In genomic region chr7:20114463-20114862, GRCh38 we compare ENCODE assay signal across 8 cellular contexts.
A peak's percentile ranks its signal among the peaks of the same experiment; 100 is the strongest.
DNase-seq lines count a peak whose midpoint lies in the region; ATAC-seq and TF ChIP-seq lines count a peak whose summit lies in the region.

No MANE protein-coding gene starts in this region.

- H3K4me1 Mint-ChIP-seq in activated naive CD8-positive, alpha-beta T cell treated with anti-CD3 and anti-CD28 coated beads, Interleukin-2, amount 10 ng/mL, durations not matched to agents 7 days and 5 days: peaks cover 21% of the 10 kb centered on the region
- peaks cover 27% of the 10 kb centered on the region for H3K4me1 Mint-ChIP-seq in activated naive CD8-positive, alpha-beta T cell treated with anti-CD3 and anti-CD28 coated beads for 36 hours

- no peak for DNase-seq in activated naive CD8-positive, alpha-beta T cell treated with anti-CD3 and anti-CD28 coated beads, Interleukin-2, amount 10 ng/mL, durations not matched to agents 7 days and 5 days
- no peak for DNase-seq in activated naive CD8-positive, alpha-beta T cell treated with anti-CD3 and anti-CD28 coated beads for 36 hours
- DNase-seq in RPMI7951 (ENCODE audit: low read depth) (peak; percentile 37), right lobe of liver (no peak), thyroid gland (no peak)
- DNase-seq in stimulated activated CD4-positive, alpha-beta T cell treated with anti-CD3 and anti-CD28 coated beads, Interleukin-4, amount 100 ng/mL, for 24 hours: no peak
- no peak for DNase-seq in effector CD4-positive, alpha-beta T cell

- no peak overlapping the region for H3K27ac ChIP-seq in right lobe of liver
- H3K27ac ChIP-seq in thyroid gland: no peak overlapping the region

- H3K4me1 ChIP-seq in right lobe of liver (no peaks in the 10 kb centered on the region), thyroid gland (no peaks in the 10 kb centered on the region)

- H3K9me3 Mint-ChIP-seq in activated naive CD8-positive, alpha-beta T cell treated with anti-CD3 and anti-CD28 coated beads, Interleukin-2, amount 10 ng/mL, durations not matched to agents 7 days and 5 days: peaks cover 2% of the 10 kb centered on the region
- peaks cover 1% of the 10 kb centered on the region for H3K9me3 Mint-ChIP-seq in activated naive CD8-positive, alpha-beta T cell treated with anti-CD3 and anti-CD28 coated beads for 36 hours

- WGBS in right lobe of liver (ENCODE audit: insufficient coverage, low coverage, low lambda C conversion rate, missing lambda C conversion rate): 11% methylated on average over 2 of the region's 2 CpGs
- 69 to 72% methylated on average over 2 of the region's 2 CpGs for WGBS in thyroid gland, 2 donors

- no peak for TF ChIP-seq POLR2A in right lobe of liver (IDR thresholded peaks at IDR 0.05)
- TF ChIP-seq POLR2A in thyroid gland (IDR thresholded peaks at IDR 0.05): no peak

- H3K4me3 ChIP-seq in right lobe of liver (no peak overlapping the region), thyroid gland (replicated peaks in 1 of 3) (no peak overlapping the region)

- TF ChIP-seq CTCF in right lobe of liver (IDR thresholded peaks at IDR 0.05): no peak
- TF ChIP-seq CTCF in thyroid gland (IDR thresholded peaks at IDR 0.05): no peak

- H3K9me3 ChIP-seq in right lobe of liver: no peaks in the 10 kb centered on the region
- no peaks in the 10 kb centered on the region for H3K9me3 ChIP-seq in thyroid gland

- H3K27ac Mint-ChIP-seq in activated naive CD8-positive, alpha-beta T cell treated with anti-CD3 and anti-CD28 coated beads, Interleukin-2, amount 10 ng/mL, durations not matched to agents 7 days and 5 days: peak overlapping the region; percentile 39
- H3K27ac Mint-ChIP-seq in activated naive CD8-positive, alpha-beta T cell treated with anti-CD3 and anti-CD28 coated beads for 36 hours: no peak overlapping the region

- POLR2A ChIA-PET in activated naive CD8-positive, alpha-beta T cell treated with anti-CD3 and anti-CD28 coated beads, Interleukin-2, amount 10 ng/mL, durations not matched to agents 7 days and 5 days (lab: Charles Lee): no interaction called here

- ATAC-seq in activated naive CD8-positive, alpha-beta T cell treated with anti-CD3 and anti-CD28 coated beads, Interleukin-2, amount 10 ng/mL, durations not matched to agents 7 days and 5 days (ENCODE audit: low read depth): peak; percentile 80
- peak; percentile 89 for ATAC-seq in HG02981 (IDR thresholded peaks at IDR 0.05; ENCODE audit: unreplicated experiment)
- peak; percentile 36 to 70 (median 56) for ATAC-seq in right lobe of liver

- intact Hi-C loops in right lobe of liver (cut with DNase I) (no loop called here), thyroid gland (cut with DNase I) (no loop called here)

- H3K27me3 ChIP-seq in right lobe of liver (no peaks in the 10 kb centered on the region), thyroid gland (no peaks in the 10 kb centered on the region)

- H3K36me3 Mint-ChIP-seq in activated naive CD8-positive, alpha-beta T cell treated with anti-CD3 and anti-CD28 coated beads, Interleukin-2, amount 10 ng/mL, durations not matched to agents 7 days and 5 days: no peaks in the 10 kb centered on the region
- no peaks in the 10 kb centered on the region for H3K36me3 Mint-ChIP-seq in activated naive CD8-positive, alpha-beta T cell treated with anti-CD3 and anti-CD28 coated beads for 36 hours

- H3K36me3 ChIP-seq in right lobe of liver (no peaks in the 10 kb centered on the region), thyroid gland (no peaks in the 10 kb centered on the region)

- no peak overlapping the region for H3K4me3 Mint-ChIP-seq in activated naive CD8-positive, alpha-beta T cell treated with anti-CD3 and anti-CD28 coated beads, Interleukin-2, amount 10 ng/mL, durations not matched to agents 7 days and 5 days
- no peak overlapping the region for H3K4me3 Mint-ChIP-seq in activated naive CD8-positive, alpha-beta T cell treated with anti-CD3 and anti-CD28 coated beads for 36 hours

- H3K27me3 Mint-ChIP-seq in activated naive CD8-positive, alpha-beta T cell treated with anti-CD3 and anti-CD28 coated beads, Interleukin-2, amount 10 ng/mL, durations not matched to agents 7 days and 5 days: peaks cover 2% of the 10 kb centered on the region
- no peaks in the 10 kb centered on the region for H3K27me3 Mint-ChIP-seq in activated naive CD8-positive, alpha-beta T cell treated with anti-CD3 and anti-CD28 coated beads for 36 hours
